8 cellular contexts compared by ENCODE assay signal in genomic region chr1:32335619-32335950, GRCh38. TPM values are rescaled to one million over a fixed set of nuclear protein-coding genes. Genes with fewer than 3 reads are reported as not detected.
DNase-seq lines count a peak whose midpoint lies in the region; ATAC-seq and TF ChIP-seq lines count a peak whose summit lies in the region.

No MANE protein-coding gene starts in this region.

- POLR2A ChIA-PET in OCI-LY7 (lab: Charles Lee), result interaction anchor here (0.5 to 1.6 kb wide), 9 partner anchors 13 to 550 kb away, joined by 3 to 8 read pairs (median 4); no protein-coding TSS in a partner anchor

- peak; percentile 63 for DNase-seq in DMS53 (lab: John Stamatoyannopoulos, UW)
- DNase-seq in DMS53 treated with DMSO at 0.1 percent for 48 hours (lab: John Stamatoyannopoulos, UW; ENCODE audit: unreplicated experiment), result no peak
- no peak for DNase-seq in OCI-LY7 (ENCODE audit: low spot score)
- DNase-seq in right cardiac atrium, result no peak
- DNase-seq in stimulated activated naive CD8-positive, alpha-beta T cell treated with anti-CD3 and anti-CD28 coated beads, Interleukin-15, Interleukin-2, amounts not matched to agents 100 U/mL and 50 U/mL, for 24 hours, result no peak
- DNase-seq in activated CD4-positive, alpha-beta T cell treated with anti-CD3 and anti-CD28 coated beads for 1 hour, result no peak
- DNase-seq in SW480 (ENCODE audit: low spot score), result no peak

- ATAC-seq in right cardiac atrium, result no peak
- peak; percentile 0 for ATAC-seq in stimulated activated naive CD8-positive, alpha-beta T cell treated with anti-CD3 and anti-CD28 coated beads, Interleukin-15, Interleukin-2, amounts not matched to agents 100 U/mL and 50 U/mL, for 24 hours
- ATAC-seq in HG03442 (IDR thresholded peaks at IDR 0.05; ENCODE audit: unreplicated experiment), result no peak

- BruUV-seq in OCI-LY7 (replicated peaks; lab: Mats Ljungman, UMichigan), result no TSS peak

- no peak for TF ChIP-seq CTCF in OCI-LY7 (conservative IDR thresholded peaks at IDR 0.05; ENCODE audit: low read length)

- no peaks in the 10 kb centered on the region for H3K9me3 ChIP-seq in OCI-LY7 (ENCODE audit: low read length)
- no peaks in the 10 kb centered on the region for H3K9me3 ChIP-seq in right cardiac atrium (ENCODE audit: control insufficient read depth, low read length)

- H3K4me3 ChIP-seq in OCI-LY7 (ENCODE audit: low read depth, low read length, poor library complexity, severe bottlenecking) (peak overlapping the region; percentile 85), right cardiac atrium (ENCODE audit: low read length) (peak overlapping the region; percentile 93)

- WGBS in right cardiac atrium, result 1% methylated on average over 42 of the region's 46 CpGs

- intact Hi-C loops in OCI-LY7 (cut with micrococcal nuclease; ENCODE audit: unreplicated experiment), result loop anchor here (1.0 to 5.0 kb wide), 4 partner anchors 43 to 482 kb away; partner anchors contain the start of genes HDAC1, S100PBP and YARS1
- intact Hi-C loops in right cardiac atrium (cut with DNase I), result loop anchor here in 1 of 4 donors (10.0 kb wide), 1 partner anchor 121 kb away; no protein-coding TSS in a partner anchor

- CTCF ChIA-PET in OCI-LY7 (lab: Charles Lee; ENCODE audit: unreplicated experiment), result interaction anchor here (0.9 kb wide), 1 partner anchor 9 kb away, joined by 3 read pairs; no protein-coding TSS in a partner anchor

- H3K27ac ChIP-seq in OCI-LY7 (ENCODE audit: low read depth, low read length, poor library complexity, severe bottlenecking) (peak overlapping the region; percentile 64), right cardiac atrium (ENCODE audit: low read length) (peak overlapping the region; percentile 68)

- no peak overlapping the region for H2AFZ ChIP-seq in OCI-LY7 (ENCODE audit: low read length)

- peaks cover 44% of the 10 kb centered on the region for H3K36me3 ChIP-seq in OCI-LY7 (ENCODE audit: insufficient read depth, low read length)

- peaks cover 10% of the 10 kb centered on the region for H4K20me1 ChIP-seq in OCI-LY7 (ENCODE audit: insufficient read depth, low read length)

- no peaks in the 10 kb centered on the region for H3K27me3 ChIP-seq in right cardiac atrium (ENCODE audit: control insufficient read depth, insufficient read depth)

- peak overlapping the region; percentile 99 for H3K4me2 ChIP-seq in OCI-LY7 (ENCODE audit: low read length)

- H3K79me2 ChIP-seq in OCI-LY7 (ENCODE audit: insufficient read depth, low read depth, low read length), result peaks cover 27% of the 10 kb centered on the region

- H3K4me1 ChIP-seq in OCI-LY7 (ENCODE audit: insufficient read depth, low read length, poor library complexity, severe bottlenecking) (peaks cover 50% of the 10 kb centered on the region), right cardiac atrium (ENCODE audit: control insufficient read depth, insufficient read depth, low read length) (peaks cover 6% of the 10 kb centered on the region)

- no peaks in the 10 kb centered on the region for H3K9me2 ChIP-seq in OCI-LY7 (ENCODE audit: insufficient read depth, low read length)

RNA-seq across cellular contexts. Expression of gene MARCKSL1, which starts 0.4 kb away (rescaled TPM):
- 120 and 130 TPM in 2 replicates for total RNA-seq in OCI-LY7 (2014; rRNA removed; shearing (Covaris generic))
- total RNA-seq in OCI-LY7 (2022), result 246 and 288 TPM in 2 replicates
- 10 to 100 TPM; 14.5 to 52.7 (median 40.2) TPM for total RNA-seq in right cardiac atrium
- 30.6 TPM for polyA plus RNA-seq in right cardiac atrium

RNA-seq across cellular contexts. Expression of gene FAM229A, which starts 26.7 kb away (rescaled TPM):
- total RNA-seq in OCI-LY7 (2014; rRNA removed; shearing (Covaris generic)), result 3.2 and 5.2 TPM in 2 replicates
- total RNA-seq in OCI-LY7 (2022) (13.5 and 16.5 TPM in 2 replicates), right cardiac atrium (1 to 10 TPM; 2.0 to 5.3 (median 3.6) TPM)
- polyA plus RNA-seq in right cardiac atrium, result 3.5 TPM

RNA-seq across cellular contexts. Expression of gene TSSK3, which starts 26.8 kb away (rescaled TPM):
- total RNA-seq in OCI-LY7 (2014; rRNA removed; shearing (Covaris generic)), result 1.1 and 2.0 TPM in 2 replicates
- total RNA-seq in OCI-LY7 (2022), result 7.8 and 10.1 TPM in 2 replicates
- total RNA-seq in right cardiac atrium, result 1 to 10 TPM; 1.1 to 2.7 (median 1.8) TPM
- polyA plus RNA-seq in right cardiac atrium, result 1.5 TPM

RNA-seq across cellular contexts. Expression of gene HDAC1, which starts 43.7 kb away (rescaled TPM):
- 259 and 270 TPM in 2 replicates for total RNA-seq in OCI-LY7 (2014; rRNA removed; shearing (Covaris generic))
- total RNA-seq in OCI-LY7 (2022) (254 and 263 TPM in 2 replicates), right cardiac atrium (10 to 100 TPM; 34.1 to 44.9 (median 39.5) TPM)
- 28.1 TPM for polyA plus RNA-seq in right cardiac atrium

RNA-seq across cellular contexts. Expression of gene BSDC1, which starts 58.7 kb away (rescaled TPM):
- 21.8 and 29.6 TPM in 2 replicates for total RNA-seq in OCI-LY7 (2014; rRNA removed; shearing (Covaris generic))
- total RNA-seq in OCI-LY7 (2022) (41.8 and 42.5 TPM in 2 replicates), right cardiac atrium (10 to 100 TPM; 40.4 to 56.0 (median 48.6) TPM)
- 37.1 TPM for polyA plus RNA-seq in right cardiac atrium
